ENCODE assay signal across 8 cellular contexts in the genomic region with DNA sequence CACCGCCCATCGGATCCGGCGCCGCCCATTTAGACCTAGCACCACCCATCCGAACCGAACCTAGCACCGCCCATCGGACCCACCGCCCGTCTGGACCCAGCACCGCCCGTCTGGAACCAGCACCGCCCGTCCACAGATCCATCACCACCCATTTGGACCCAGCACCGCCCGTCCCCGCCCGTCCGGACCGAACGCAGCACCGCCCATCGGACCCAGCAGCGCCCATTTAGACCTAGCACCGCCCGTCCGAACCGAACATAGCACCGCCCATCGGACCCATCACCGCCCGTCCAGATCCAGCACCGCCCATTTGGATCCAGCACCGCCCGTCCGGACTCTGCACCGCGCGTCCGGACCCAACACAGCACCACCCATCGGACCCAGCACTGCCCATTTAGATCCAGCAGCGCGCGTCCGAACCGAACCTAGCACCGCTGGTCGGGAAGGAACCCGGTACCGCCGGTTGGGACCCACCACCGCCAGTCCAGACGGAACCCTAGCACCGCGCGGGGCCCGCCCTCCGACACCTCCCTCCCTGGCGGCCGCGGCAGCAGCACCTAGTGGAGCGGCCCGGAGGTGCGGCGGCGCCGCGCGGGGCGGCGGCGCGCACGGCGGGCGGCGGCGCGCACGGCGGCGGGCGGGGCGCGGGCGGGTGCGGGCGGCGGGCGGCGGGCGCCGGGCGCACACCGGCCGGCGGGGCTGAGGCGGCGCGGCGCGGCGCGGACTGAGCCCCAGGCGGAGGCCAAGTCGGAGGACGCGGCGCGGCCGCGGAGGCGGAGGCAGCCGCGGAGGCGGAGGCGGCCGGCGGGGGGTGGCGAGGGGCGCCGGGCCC. TPM values are rescaled to one million over a fixed set of nuclear protein-coding genes. Genes with fewer than 3 reads are reported as not detected.
DNase-seq lines count a peak whose midpoint lies in the region; ATAC-seq and TF ChIP-seq lines count a peak whose summit lies in the region.

AFDN (plus strand) TSS at position 682 of the 832 bp plus-strand sequence. CDS start 222 bp downstream, outside the sequence.

- H3K9me3 Mint-ChIP-seq in activated CD4-positive, alpha-beta T cell treated with anti-CD3 and anti-CD28 coated beads, Interleukin-2, amount 10 ng/mL, durations not matched to agents 24 days and 14 days, result no peaks in the 10 kb centered on the region

- H3K27ac Mint-ChIP-seq in activated CD4-positive, alpha-beta T cell treated with anti-CD3 and anti-CD28 coated beads, Interleukin-2, amount 10 ng/mL, durations not matched to agents 24 days and 14 days, result peak within 1 kb of the TSS; percentile 78

- H3K9ac ChIP-seq in liver (ENCODE audit: low read depth in 1 of 2, low read length in 2 of 2), result peak within 1 kb of the TSS; percentile 81 to 96

- TF ChIP-seq RAD21 in liver (IDR thresholded peaks at IDR 0.05), result peak; percentile 16 to 46

- peaks cover 4 to 25% (median 14%) of the 10 kb centered on the region in 4 donors for H3K4me1 ChIP-seq in liver (ENCODE audit: control insufficient read depth in 4 of 4, insufficient read depth in 4 of 4, low read length in 3 of 4)

- WGBS in liver, result under 1% methylated on average over 122 of the region's 123 CpGs

- H3K4me3 ChIP-seq in liver (ENCODE audit: low read depth in 1 of 3, low read length in 3 of 3), result peak within 1 kb of the TSS; percentile 88 to 99 (median 89)

- H3K27me3 ChIP-seq in liver (ENCODE audit: control insufficient read depth in 4 of 4, insufficient read depth in 4 of 4, low read length in 3 of 4), result no peaks in the 10 kb centered on the region

- H3K27me3 Mint-ChIP-seq in activated CD4-positive, alpha-beta T cell treated with anti-CD3 and anti-CD28 coated beads, Interleukin-2, amount 10 ng/mL, durations not matched to agents 24 days and 14 days, result peaks cover 70% of the 10 kb centered on the region

- peak within 1 kb of the TSS; percentile 88 to 89 for H3K27ac ChIP-seq in liver (ENCODE audit: low read depth in 1 of 2, low read length in 2 of 2)

- H3K4me1 Mint-ChIP-seq in activated CD4-positive, alpha-beta T cell treated with anti-CD3 and anti-CD28 coated beads, Interleukin-2, amount 10 ng/mL, durations not matched to agents 24 days and 14 days, result peaks cover 31% of the 10 kb centered on the region

- no peaks in the 10 kb centered on the region for H3K9me3 ChIP-seq in liver (ENCODE audit: control insufficient read depth in 4 of 4, low read length in 3 of 4)

- ATAC-seq in HG02623 (IDR thresholded peaks at IDR 0.05; ENCODE audit: unreplicated experiment), result peak; percentile 74

- peaks cover 2% of the 10 kb centered on the region for H3K36me3 Mint-ChIP-seq in activated CD4-positive, alpha-beta T cell treated with anti-CD3 and anti-CD28 coated beads, Interleukin-2, amount 10 ng/mL, durations not matched to agents 24 days and 14 days (ENCODE audit: low read depth)

- peak; percentile 52 for TF ChIP-seq CTCF in liver (IDR thresholded peaks at IDR 0.05; ENCODE audit: low read depth, low read length, missing input control)

- H3K36me3 ChIP-seq in liver (ENCODE audit: control insufficient read depth in 4 of 4, insufficient read depth in 3 of 4, low read depth in 1 of 4, low read length in 3 of 4), result peaks cover 0 to 4% (median 0%) of the 10 kb centered on the region in 4 donors

- intact Hi-C loops in activated CD4-positive, alpha-beta T cell treated with anti-CD3 and anti-CD28 coated beads, Interleukin-2, amount 10 ng/mL, durations not matched to agents 24 days and 14 days (cut with micrococcal nuclease), result loop anchor here (2.0 to 5.0 kb wide), 4 partner anchors 71 to 1444 kb away; partner anchors contain the start of genes MPC1 and RPS6KA2

- peak within 1 kb of the TSS; percentile 89 for H3K4me3 Mint-ChIP-seq in activated CD4-positive, alpha-beta T cell treated with anti-CD3 and anti-CD28 coated beads, Interleukin-2, amount 10 ng/mL, durations not matched to agents 24 days and 14 days

- DNase-seq in DMS153 treated with DMSO at 0.1 percent for 48 hours (lab: John Stamatoyannopoulos, UW; ENCODE audit: unreplicated experiment), result peak; percentile 16
- DNase-seq in DMS153 (lab: John Stamatoyannopoulos, UW), result no peak
- peak; percentile 81 for DNase-seq in NCI-H146 (lab: John Stamatoyannopoulos, UW)
- peak; percentile 91 for DNase-seq in activated CD4-positive, alpha-beta T cell treated with anti-CD3 and anti-CD28 coated beads, Interleukin-2, amount 10 ng/mL, durations not matched to agents 24 days and 14 days
- DNase-seq in dermis blood vessel endothelial cell, result peak; percentile 69
- peak; percentile 42 to 54 for DNase-seq in stimulated activated CD4-positive, alpha-beta T cell treated with anti-CD3 and anti-CD28 coated beads, Interleukin-2, amount 100 ng/mL, for 48 hours

TF ChIP-seq in liver, 16 proteins besides CTCF, POLR2A, EP300 and RAD21:
- TF ChIP-seq SP1 (IDR thresholded peaks at IDR 0.05) (no peak), REST (IDR thresholded peaks at IDR 0.05) (peak; percentile 56), TAF1 (conservative IDR thresholded peaks at IDR 0.05) (no peak), GABPA (IDR thresholded peaks at IDR 0.05 in 1 of 2, conservative IDR thresholded peaks at IDR 0.05 in 1 of 2) (no peak), HNF4A (conservative IDR thresholded peaks at IDR 0.05) (peak in 1 of 2 donors; percentile 76), FOXA2 (IDR thresholded peaks at IDR 0.05) (no peak)
- TF ChIP-seq, protein P1, sequence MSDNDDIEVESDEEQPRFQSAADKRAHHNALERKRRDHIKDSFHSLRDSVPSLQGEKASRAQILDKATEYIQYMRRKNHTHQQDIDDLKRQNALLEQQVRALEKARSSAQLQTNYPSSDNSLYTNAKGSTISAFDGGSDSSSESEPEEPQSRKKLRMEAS (IDR thresholded peaks at IDR 0.05), result no peak

RNA-seq across cellular contexts. Expression of gene AFDN, which starts in this region (rescaled TPM):
- 40.8 and 42.2 TPM in 2 replicates for total RNA-seq in activated CD4-positive, alpha-beta T cell treated with anti-CD3 and anti-CD28 coated beads, Interleukin-2, amount 10 ng/mL, durations not matched to agents 24 days and 14 days
- total RNA-seq in dermis blood vessel endothelial cell (166 and 169 TPM in 2 replicates), liver (100 to 1,000 TPM in 1 of 2 donors, 10 to 100 TPM in 1; 33.3 to 145 TPM)
- 10 to 100 TPM; 21.3 to 25.4 TPM for polyA plus RNA-seq in liver
